15 cellular contexts compared by ENCODE assay signal in genomic region chr2:168722592-168722991, GRCh38.
DNase-seq lines count a peak whose midpoint lies in the region; ATAC-seq, FAIRE-seq and TF ChIP-seq lines count a peak whose summit lies in the region.
"Had no signal": no experiment of that assay in that cellular context is flagged by ENCODE, and none has a peak within 500 bp of the region (broad histone marks: within the 10 kb centered on the region; RNA-seq: fewer than 3 reads in every experiment).

No MANE protein-coding gene starts in this region.

- intact Hi-C loops in body of pancreas (cut with DNase I) (no loop called here), left ventricle myocardium inferior (cut with micrococcal nuclease) (no loop called here), sciatic nerve (cut with DNase I) (no loop called here)

- H3K9me2 ChIP-seq in hepatocyte (replicated peaks; ENCODE audit: insufficient read depth), result no peaks in the 10 kb centered on the region

- WGBS in body of pancreas, 2 donors, result 44% methylated on average over 2 of the region's 2 CpGs
- 77% methylated on average over 2 of the region's 2 CpGs for WGBS in hepatocyte (ENCODE audit: low lambda C conversion rate, missing lambda C conversion rate)

- H3K27ac ChIP-seq in body of pancreas, result no peak overlapping the region
- H3K27ac ChIP-seq in left ventricle myocardium inferior (replicated peaks), result peak overlapping the region; percentile 70
- H3K27ac ChIP-seq in hepatocyte, result no peak overlapping the region
- H3K27ac ChIP-seq: prostate gland had no signal

- H3K4me1 ChIP-seq in body of pancreas (no peaks in the 10 kb centered on the region), left ventricle myocardium inferior (peaks cover 22% of the 10 kb centered on the region), hepatocyte (ENCODE audit: insufficient read depth) (no peaks in the 10 kb centered on the region)
- H3K4me1 ChIP-seq: prostate gland had no signal

- peak; percentile 15 for ATAC-seq in body of pancreas
- peak; percentile 98 for ATAC-seq in sciatic nerve
- ATAC-seq in GM18511 (IDR thresholded peaks at IDR 0.05; ENCODE audit: unreplicated experiment), result no peak

- H3K27me3 ChIP-seq in body of pancreas, result no peaks in the 10 kb centered on the region
- no peaks in the 10 kb centered on the region for H3K27me3 ChIP-seq in left ventricle myocardium inferior (ENCODE audit: low read depth)
- H3K27me3 ChIP-seq in hepatocyte, result no peaks in the 10 kb centered on the region

- no peak overlapping the region for H2AFZ ChIP-seq in hepatocyte

- no peaks in the 10 kb centered on the region for H3K9me3 ChIP-seq in body of pancreas
- H3K9me3 ChIP-seq in left ventricle myocardium inferior (replicated peaks), result no peaks in the 10 kb centered on the region
- H3K9me3 ChIP-seq in hepatocyte (ENCODE audit: low read depth), result no peaks in the 10 kb centered on the region
- H3K9me3 ChIP-seq: HAP-1, prostate gland had no signal

- no peak for TF ChIP-seq CTCF in body of pancreas (IDR thresholded peaks at IDR 0.05)
- TF ChIP-seq CTCF in left ventricle myocardium inferior (IDR thresholded peaks at IDR 0.05; ENCODE audit: borderline replicate concordance), result no peak
- no peak for TF ChIP-seq CTCF in hepatocyte (IDR thresholded peaks at IDR 0.05; ENCODE audit: poor library complexity)

- no peak overlapping the region for H3K4me2 ChIP-seq in hepatocyte

- no peak for DNase-seq in H54 (ENCODE audit: insufficient read length, low spot score)
- DNase-seq in body of pancreas, result peak in 1 of 4 donors; percentile 38
- DNase-seq in left ventricle myocardium inferior, result no peak
- DNase-seq in sciatic nerve (ENCODE audit: low spot score), result no peak
- DNase-seq in hepatocyte (ENCODE audit: low spot score), result no peak
- no peak for DNase-seq in UCSD-AML1 (lab: John Stamatoyannopoulos, UW; ENCODE audit: unreplicated experiment)
- DNase-seq in hepatic stellate cell (ENCODE audit: low spot score), result no peak
- DNase-seq: activated CD4-positive, alpha-beta T cell treated with anti-CD3 and anti-CD28 coated beads, Interleukin-2, amount 50 U/mL, for 4 hours; NCI-H1105; NCI-H446 treated with DMSO at 0.1 percent for 48 hours; RPMI8226 had no signal

- no peaks in the 10 kb centered on the region for H4K20me1 ChIP-seq in hepatocyte (ENCODE audit: insufficient read depth, poor library complexity, severe bottlenecking)

- FAIRE-seq in H54 (lab: Jason Lieb, UNC), result peak; percentile 33
- FAIRE-seq: endometrium had no signal

- H3K79me2 ChIP-seq in hepatocyte, result peaks cover 3% of the 10 kb centered on the region

- TF ChIP-seq POLR2A in H54 (IDR thresholded peaks at IDR 0.05; ENCODE audit: low read depth, low read length), result no peak
- TF ChIP-seq POLR2A in body of pancreas (IDR thresholded peaks at IDR 0.05), result no peak

- H3K36me3 ChIP-seq in body of pancreas (replicated peaks in 1 of 2; ENCODE audit: insufficient read depth in 1 of 2, low read depth in 2 of 2) (no peaks in the 10 kb centered on the region), left ventricle myocardium inferior (no peaks in the 10 kb centered on the region), hepatocyte (replicated peaks; ENCODE audit: insufficient read depth, low read depth) (peaks cover 5% of the 10 kb centered on the region)
- H3K36me3 ChIP-seq: HAP-1, prostate gland had no signal

- H3K4me3 ChIP-seq in body of pancreas (no peak overlapping the region), left ventricle myocardium inferior (no peak overlapping the region), hepatocyte (no peak overlapping the region)
- H3K4me3 ChIP-seq: HAP-1, prostate gland had no signal
